12 cellular contexts compared by ENCODE assay signal in the genomic region with DNA sequence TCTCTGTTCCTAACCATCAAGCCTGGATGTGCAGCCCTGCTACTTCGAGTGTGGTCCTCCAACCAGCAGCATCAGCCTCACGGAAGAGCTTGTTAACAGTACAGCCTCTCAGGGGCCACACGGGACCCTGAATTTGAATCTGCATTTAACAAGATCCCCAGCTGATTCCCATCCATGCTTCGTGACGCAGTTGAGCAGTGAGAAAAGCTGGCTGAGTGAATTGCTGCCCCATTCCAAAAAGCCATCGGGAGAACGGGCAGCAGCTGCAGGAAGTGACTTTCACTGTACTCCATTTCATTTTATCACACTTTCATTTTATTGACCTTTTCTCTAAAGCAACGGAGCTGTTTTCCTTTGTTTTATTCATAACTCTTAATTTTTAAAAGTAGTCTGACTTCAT. TPM values are rescaled to one million over a fixed set of nuclear protein-coding genes. Genes with fewer than 3 reads are reported as not detected.
A peak's percentile ranks its signal among the peaks of the same experiment; 100 is the strongest.
DNase-seq lines count a peak whose midpoint lies in the region; ATAC-seq and TF ChIP-seq lines count a peak whose summit lies in the region.
"Had no signal": no experiment of that assay in that cellular context is flagged by ENCODE, and none has a peak within 500 bp of the region (broad histone marks: within the 10 kb centered on the region; RNA-seq: fewer than 3 reads in every experiment).

No MANE protein-coding gene starts in this region.

- peaks cover 0 to 3% (median 3%) of the 10 kb centered on the region in 3 donors for H3K27me3 ChIP-seq in skeletal muscle tissue (ENCODE audit: control insufficient read depth in 3 of 3, insufficient read depth in 3 of 3, low read length in 3 of 3)
- no peaks in the 10 kb centered on the region for H3K27me3 ChIP-seq in H7 (ENCODE audit: control insufficient read depth, insufficient read depth, low read length)

- H3K4me1 ChIP-seq in skeletal muscle tissue (ENCODE audit: control insufficient read depth in 3 of 3, insufficient read depth in 3 of 3, low read length in 3 of 3), result peaks cover 0 to 4% (median 0%) of the 10 kb centered on the region in 3 donors

- no peak for ATAC-seq in HG02588 (IDR thresholded peaks at IDR 0.05; ENCODE audit: unreplicated experiment)
- ATAC-seq in GM21526 (IDR thresholded peaks at IDR 0.05; ENCODE audit: low FRiP score, unreplicated experiment), result no peak

- no peaks in the 10 kb centered on the region for H3K36me3 ChIP-seq in skeletal muscle tissue (ENCODE audit: control insufficient read depth in 3 of 3, insufficient read depth in 3 of 3, low read length in 3 of 3)
- no peaks in the 10 kb centered on the region for H3K36me3 ChIP-seq in H7 (replicated peaks; ENCODE audit: control insufficient read depth, insufficient read depth, low read length)

- DNase-seq in GM03348 (ENCODE audit: low spot score) (peak; percentile 66), choroid plexus epithelial cell (ENCODE audit: low read depth) (no peak), hippocampal formation (lab: John Stamatoyannopoulos, UW) (peak; percentile 10 to 53), H7 (no peak), NOMO-1 treated with DMSO at 0.1 percent for 48 hours (lab: John Stamatoyannopoulos, UW; ENCODE audit: unreplicated experiment) (no peak)
- DNase-seq: activated T-cell treated with anti-CD3 and anti-CD28 coated beads, Interleukin-2, amount 50 U/mL, for 48 hours; NCI-H1048; stimulated activated CD4-positive, alpha-beta T cell treated with anti-CD3 and anti-CD28 coated beads, Interleukin-15, amount 100 ng/mL, for 24 hours; stimulated activated naive CD4-positive, alpha-beta T cell treated with Interleukin-2 at 50 U/mL for 16 hours had no signal

- H3K27ac ChIP-seq in skeletal muscle tissue (ENCODE audit: low read depth, low read length), result no peak overlapping the region

- TF ChIP-seq CTCF in choroid plexus epithelial cell (conservative IDR thresholded peaks at IDR 0.05; ENCODE audit: low read depth, low read length), result no peak

- no peaks in the 10 kb centered on the region for H3K9me3 ChIP-seq in skeletal muscle tissue (ENCODE audit: control insufficient read depth in 3 of 3, low read length in 3 of 3)

- H3K9ac ChIP-seq in skeletal muscle tissue (ENCODE audit: low read depth in 1 of 3, low read length in 3 of 3), result no peak overlapping the region

- H3K4me3 ChIP-seq in choroid plexus epithelial cell (ENCODE audit: low read depth, low read length) (peak overlapping the region; percentile 44), skeletal muscle tissue (ENCODE audit: low read length in 3 of 3) (peak overlapping the region in 2 of 3 donors; percentile 59 to 61), H7 (ENCODE audit: insufficient read depth, low read depth, low read length) (no peak overlapping the region)

RNA-seq across cellular contexts. Expression of gene FAM171A1, which starts 22.5 kb away (rescaled TPM):
- total RNA-seq in skeletal muscle tissue, result 11.0 TPM
- 25.7 and 30.7 TPM in 2 replicates for total RNA-seq in H7 (2014; rRNA removed; shearing (Covaris generic))

Comparison
In these comparisons a context has a peak if more than half of its experiments do, and no peak if none do; other contexts are left out.
1. DNase-seq: peak in GM03348 (single experiment) and hippocampal formation (2 of 2); none in choroid plexus epithelial cell (single experiment), H7 (single experiment) and NOMO-1 treated with DMSO at 0.1 percent for 48 hours (single experiment).